ENCODE assay signal across 15 cellular contexts in genomic region chr9:90929616-90930015, GRCh38.
DNase-seq lines count a peak whose midpoint lies in the region; ATAC-seq and TF ChIP-seq lines count a peak whose summit lies in the region.
"Had no signal": no experiment of that assay in that cellular context is flagged by ENCODE, and none has a peak within 500 bp of the region (broad histone marks: within the 10 kb centered on the region; RNA-seq: fewer than 3 reads in every experiment).

No MANE protein-coding gene starts in this region.

- peaks cover 5% of the 10 kb centered on the region for H3K27me3 ChIP-seq in left ventricle myocardium inferior (ENCODE audit: low read depth)
- H3K27me3 ChIP-seq: BE2C had no signal

- intact Hi-C loops in Right ventricle myocardium inferior (cut with DNase I), result no loop called here
- intact Hi-C loops in left ventricle myocardium inferior (cut with micrococcal nuclease), result no loop called here

- no peaks in the 10 kb centered on the region for H3K9me3 ChIP-seq in left ventricle myocardium inferior (replicated peaks)
- H3K9me3 ChIP-seq: BE2C had no signal

- DNase-seq in Right ventricle myocardium inferior (ENCODE audit: missing footprints) (no peak), left ventricle myocardium inferior (no peak), cerebellar cortex (ENCODE audit: low spot score) (peak; percentile 98), occipital lobe (lab: John Stamatoyannopoulos, UW) (peak; percentile 18), NCI-H1092 (lab: John Stamatoyannopoulos, UW) (no peak), GM19238 (ENCODE audit: insufficient read length, low spot score) (no peak)
- DNase-seq: BE2C; CD4-positive, CD25-positive, alpha-beta regulatory T cell; CD8-positive, alpha-beta memory T cell; COR-L47; DMS153; DMS79; GF-D8; H9 had no signal

- H3K36me3 ChIP-seq in left ventricle myocardium inferior, result no peaks in the 10 kb centered on the region
- H3K36me3 ChIP-seq: BE2C had no signal

- peaks cover 8% of the 10 kb centered on the region for H3K4me1 ChIP-seq in left ventricle myocardium inferior

- H3K27ac ChIP-seq in left ventricle myocardium inferior (replicated peaks), result no peak overlapping the region

- no peak for TF ChIP-seq CTCF in left ventricle myocardium inferior (IDR thresholded peaks at IDR 0.05; ENCODE audit: borderline replicate concordance)

- ATAC-seq in Right ventricle myocardium inferior, result peak; percentile 46
- ATAC-seq: GM12878 had no signal

- no peak overlapping the region for H3K4me3 ChIP-seq in left ventricle myocardium inferior
- H3K4me3 ChIP-seq: GM12878 had no signal

Comparison
In these comparisons a context has a peak if more than half of its experiments do, and no peak if none do; other contexts are left out.
1. DNase-seq: peak in cerebellar cortex (single experiment) and occipital lobe (single experiment); none in Right ventricle myocardium inferior (single experiment), left ventricle myocardium inferior (single experiment), NCI-H1092 (single experiment) and GM19238 (single experiment).